37 cellular contexts compared by ENCODE assay signal in the genomic region with DNA sequence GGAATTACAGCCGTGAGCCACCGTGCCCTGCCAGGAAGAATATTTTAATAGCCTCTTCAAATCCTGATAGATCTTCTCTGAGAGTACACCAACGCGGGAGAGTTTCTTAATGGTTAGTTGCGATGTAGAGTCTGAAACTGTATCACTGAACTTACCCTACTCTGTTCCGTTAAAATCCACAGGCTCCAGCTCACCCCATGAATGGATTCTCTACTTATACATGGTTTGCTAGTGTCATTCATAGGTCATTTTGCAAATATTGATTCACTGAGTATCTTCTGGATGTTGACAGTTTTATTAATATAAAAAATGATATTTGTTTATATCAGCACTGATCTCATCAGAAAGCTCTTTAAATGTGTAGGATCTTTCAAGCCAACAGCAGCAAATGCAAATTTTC.
"Had no signal": no experiment of that assay in that cellular context is flagged by ENCODE, and none has a peak within 500 bp of the region (broad histone marks: within the 10 kb centered on the region; RNA-seq: fewer than 3 reads in every experiment).

No MANE protein-coding gene starts in this region.

- H3K4me3 ChIP-seq: ascending aorta, cardiac muscle cell, colonic mucosa had no signal

- H3K36me3 Mint-ChIP-seq: activated naive CD4-positive, alpha-beta T cell treated with anti-CD3 and anti-CD28 coated beads, Interleukin-2, amount 50 U/mL, for 24 hours had no signal

- H3K9me3 ChIP-seq: ascending aorta, colonic mucosa had no signal

- DNase-seq: activated CD4-positive, alpha-beta memory T cell treated with anti-CD3 and anti-CD28 coated beads, Interleukin-2, amount 10 ng/mL, durations not matched to agents 7 days and 5 days; activated CD4-positive, alpha-beta T cell treated with anti-CD3 and anti-CD28 coated beads for 1 hour; activated CD4-positive, alpha-beta T cell treated with anti-CD3 and anti-CD28 coated beads for 36 hours; activated CD4-positive, alpha-beta T cell treated with anti-CD3 and anti-CD28 coated beads for 48 hours; activated CD4-positive, alpha-beta T cell treated with anti-CD3 and anti-CD28 coated beads, Interleukin-2, amount 10 ng/mL, durations not matched to agents 7 days and 5 days; activated CD4-positive, alpha-beta T cell treated with anti-CD3 and anti-CD28 coated beads, Interleukin-2, amount 50 U/mL, for 48 hours; activated CD4-positive, CD25-positive, alpha-beta regulatory T cell; activated CD8-positive, alpha-beta memory T cell treated with anti-CD3 and anti-CD28 coated beads for 24 hours; activated CD8-positive, alpha-beta memory T cell treated with anti-CD3 and anti-CD28 coated beads, Interleukin-2, amount 10 ng/mL, durations not matched to agents 7 days and 5 days; activated CD8-positive, alpha-beta T cell treated with anti-CD3 and anti-CD28 coated beads, Interleukin-2, amount 10 ng/mL, durations not matched to agents 7 days and 5 days; activated effector memory CD4-positive, alpha-beta T cell treated with Interleukin-2 at 50 U/mL for 16 hours; activated gamma-delta T cell; activated naive CD4-positive, alpha-beta T cell treated with anti-CD3 and anti-CD28 coated beads, Interleukin-2, amount 10 ng/mL, durations not matched to agents 7 days and 5 days; activated naive CD4-positive, alpha-beta T cell treated with Interleukin-2 at 50 U/mL for 16 hours; activated naive CD8-positive, alpha-beta T cell treated with anti-CD3 and anti-CD28 coated beads, Interleukin-2, amount 10 ng/mL, durations not matched to agents 7 days and 5 days; activated naive CD8-positive, alpha-beta T cell treated with anti-CD3 and anti-CD28 coated beads, Interleukin-2, amount 50 U/mL, for 24 hours; activated T-cell treated with anti-CD3 and anti-CD28 coated beads, Interleukin-2, amount 50 U/mL, for 4 hours; amygdala; anterior cingulate cortex; caudate nucleus; cerebellar nuclear complex; colonic mucosa; T-helper 1 cell; T-helper 2 cell; T-helper 9 cell; WERI-Rb-1 had no signal

- H3K27ac ChIP-seq: ascending aorta, cardiac muscle cell, colonic mucosa, WERI-Rb-1 had no signal

- ATAC-seq: activated CD4-positive, alpha-beta T cell treated with anti-CD3 and anti-CD28 coated beads for 36 hours; activated CD4-positive, CD25-positive, alpha-beta regulatory T cell treated with anti-CD3 and anti-CD28 coated beads, Interleukin-2, amount 50 U/mL, for 24 hours; activated CD8-positive, alpha-beta memory T cell treated with anti-CD3 and anti-CD28 coated beads, Interleukin-2, amount 10 ng/mL, durations not matched to agents 7 days and 5 days; activated CD8-positive, alpha-beta T cell treated with anti-CD3 and anti-CD28 coated beads, Interleukin-2, amount 10 ng/mL, durations not matched to agents 7 days and 5 days; activated naive CD8-positive, alpha-beta T cell treated with anti-CD3 and anti-CD28 coated beads, Interleukin-2, amount 50 U/mL, for 24 hours; activated T-cell treated with anti-CD3 and anti-CD28 coated beads, Interleukin-2, amount 50 U/mL, for 4 hours; WTC11 had no signal

- H3K4me1 ChIP-seq: ascending aorta, colonic mucosa had no signal

- H3K27ac Mint-ChIP-seq: activated CD4-positive, alpha-beta memory T cell treated with anti-CD3 and anti-CD28 coated beads, Interleukin-2, amount 10 ng/mL, durations not matched to agents 7 days and 5 days; activated CD4-positive, alpha-beta T cell treated with anti-CD3 and anti-CD28 coated beads for 36 hours; activated CD4-positive, alpha-beta T cell treated with anti-CD3 and anti-CD28 coated beads, Interleukin-2, amount 10 ng/mL, durations not matched to agents 7 days and 5 days; activated CD8-positive, alpha-beta memory T cell treated with anti-CD3 and anti-CD28 coated beads, Interleukin-2, amount 10 ng/mL, durations not matched to agents 7 days and 5 days; activated CD8-positive, alpha-beta T cell treated with anti-CD3 and anti-CD28 coated beads, Interleukin-2, amount 10 ng/mL, durations not matched to agents 7 days and 5 days; activated naive CD4-positive, alpha-beta T cell treated with anti-CD3 and anti-CD28 coated beads, Interleukin-2, amount 10 ng/mL, durations not matched to agents 7 days and 5 days; activated naive CD4-positive, alpha-beta T cell treated with anti-CD3 and anti-CD28 coated beads, Interleukin-2, amount 50 U/mL, for 24 hours; activated naive CD8-positive, alpha-beta T cell; activated naive CD8-positive, alpha-beta T cell treated with anti-CD3 and anti-CD28 coated beads, Interleukin-2, amount 10 ng/mL, durations not matched to agents 7 days and 5 days; activated naive CD8-positive, alpha-beta T cell treated with anti-CD3 and anti-CD28 coated beads, Interleukin-2, amount 50 U/mL, for 24 hours; activated T-helper 2 cell treated with anti-CD3 and anti-CD28 coated beads, Interferon-gamma antibody, Interleukin-2, Interleukin-4, amounts not matched to agents 10 μg/mL and 5 μg/mL and 100 μg/mL, durations not matched to agents 14 hours and 24 hours and 36 hours; T-helper 1 cell treated with Interleukin-12 subunit alpha and Interleukin-12 subunit beta and Interleukin-4 antibody, amounts not matched to agents 30 μg/mL and 1 μg/mL, for 36 hours; T-helper 2 cell treated with Interferon-gamma antibody and Interleukin-4, amounts not matched to agents 5 μg/mL and 100 μg/mL, for 36 hours; WTC11 had no signal

- H3K4me3 Mint-ChIP-seq: activated CD4-positive, alpha-beta memory T cell treated with anti-CD3 and anti-CD28 coated beads, Interleukin-2, amount 10 ng/mL, durations not matched to agents 7 days and 5 days; activated CD4-positive, alpha-beta T cell treated with anti-CD3 and anti-CD28 coated beads for 36 hours; activated CD4-positive, alpha-beta T cell treated with anti-CD3 and anti-CD28 coated beads, Interleukin-2, amount 10 ng/mL, durations not matched to agents 7 days and 5 days; activated CD8-positive, alpha-beta memory T cell treated with anti-CD3 and anti-CD28 coated beads, Interleukin-2, amount 10 ng/mL, durations not matched to agents 7 days and 5 days; activated CD8-positive, alpha-beta T cell treated with anti-CD3 and anti-CD28 coated beads, Interleukin-2, amount 10 ng/mL, durations not matched to agents 7 days and 5 days; activated naive CD4-positive, alpha-beta T cell treated with anti-CD3 and anti-CD28 coated beads, Interleukin-2, amount 10 ng/mL, durations not matched to agents 7 days and 5 days; activated naive CD4-positive, alpha-beta T cell treated with anti-CD3 and anti-CD28 coated beads, Interleukin-2, amount 50 U/mL, for 24 hours; activated naive CD8-positive, alpha-beta T cell; activated naive CD8-positive, alpha-beta T cell treated with anti-CD3 and anti-CD28 coated beads, Interleukin-2, amount 10 ng/mL, durations not matched to agents 7 days and 5 days; activated naive CD8-positive, alpha-beta T cell treated with anti-CD3 and anti-CD28 coated beads, Interleukin-2, amount 50 U/mL, for 24 hours; activated T-cell treated with anti-CD3 and anti-CD28 coated beads, Interleukin-2, amount 50 U/mL, for 4 hours; brain; central memory CD8-positive, alpha-beta T cell; T-helper 1 cell treated with Interleukin-12 subunit alpha and Interleukin-12 subunit beta and Interleukin-4 antibody, amounts not matched to agents 30 μg/mL and 1 μg/mL, for 36 hours; T-helper 2 cell treated with Interferon-gamma antibody and Interleukin-4, amounts not matched to agents 5 μg/mL and 100 μg/mL, for 36 hours; WTC11 had no signal

- H3K27me3 Mint-ChIP-seq: activated CD4-positive, alpha-beta memory T cell treated with anti-CD3 and anti-CD28 coated beads, Interleukin-2, amount 10 ng/mL, durations not matched to agents 7 days and 5 days; activated CD4-positive, alpha-beta T cell treated with anti-CD3 and anti-CD28 coated beads for 36 hours; activated CD4-positive, alpha-beta T cell treated with anti-CD3 and anti-CD28 coated beads, Interleukin-2, amount 10 ng/mL, durations not matched to agents 7 days and 5 days; activated CD8-positive, alpha-beta memory T cell treated with anti-CD3 and anti-CD28 coated beads, Interleukin-2, amount 10 ng/mL, durations not matched to agents 7 days and 5 days; activated naive CD4-positive, alpha-beta T cell treated with anti-CD3 and anti-CD28 coated beads, Interleukin-2, amount 10 ng/mL, durations not matched to agents 7 days and 5 days; activated naive CD4-positive, alpha-beta T cell treated with anti-CD3 and anti-CD28 coated beads, Interleukin-2, amount 50 U/mL, for 24 hours; activated naive CD8-positive, alpha-beta T cell; activated naive CD8-positive, alpha-beta T cell treated with anti-CD3 and anti-CD28 coated beads, Interleukin-2, amount 10 ng/mL, durations not matched to agents 7 days and 5 days; activated naive CD8-positive, alpha-beta T cell treated with anti-CD3 and anti-CD28 coated beads, Interleukin-2, amount 50 U/mL, for 24 hours; brain; central memory CD8-positive, alpha-beta T cell had no signal

- H3K9me3 Mint-ChIP-seq: activated CD4-positive, alpha-beta memory T cell treated with anti-CD3 and anti-CD28 coated beads, Interleukin-2, amount 10 ng/mL, durations not matched to agents 7 days and 5 days; activated CD4-positive, alpha-beta T cell treated with anti-CD3 and anti-CD28 coated beads, Interleukin-2, amount 10 ng/mL, durations not matched to agents 7 days and 5 days; activated naive CD4-positive, alpha-beta T cell treated with anti-CD3 and anti-CD28 coated beads, Interleukin-2, amount 10 ng/mL, durations not matched to agents 7 days and 5 days; activated naive CD4-positive, alpha-beta T cell treated with anti-CD3 and anti-CD28 coated beads, Interleukin-2, amount 50 U/mL, for 24 hours; activated naive CD8-positive, alpha-beta T cell treated with anti-CD3 and anti-CD28 coated beads, Interleukin-2, amount 10 ng/mL, durations not matched to agents 7 days and 5 days; activated naive CD8-positive, alpha-beta T cell treated with anti-CD3 and anti-CD28 coated beads, Interleukin-2, amount 50 U/mL, for 24 hours; activated T-cell treated with anti-CD3 and anti-CD28 coated beads, Interleukin-2, amount 50 U/mL, for 4 hours; activated T-helper 2 cell treated with anti-CD3 and anti-CD28 coated beads, Interferon-gamma antibody, Interleukin-2, Interleukin-4, amounts not matched to agents 10 μg/mL and 5 μg/mL and 100 μg/mL, durations not matched to agents 14 hours and 24 hours and 36 hours; brain; central memory CD8-positive, alpha-beta T cell; T-helper 1 cell treated with Interleukin-12 subunit alpha and Interleukin-12 subunit beta and Interleukin-4 antibody, amounts not matched to agents 30 μg/mL and 1 μg/mL, for 36 hours; T-helper 2 cell treated with Interferon-gamma antibody and Interleukin-4, amounts not matched to agents 5 μg/mL and 100 μg/mL, for 36 hours; WTC11 had no signal

- H3K27me3 ChIP-seq: ascending aorta, cardiac muscle cell, colonic mucosa had no signal

- H3K4me1 Mint-ChIP-seq: activated CD4-positive, alpha-beta memory T cell treated with anti-CD3 and anti-CD28 coated beads, Interleukin-2, amount 10 ng/mL, durations not matched to agents 7 days and 5 days; activated CD4-positive, alpha-beta T cell treated with anti-CD3 and anti-CD28 coated beads for 36 hours; activated CD4-positive, alpha-beta T cell treated with anti-CD3 and anti-CD28 coated beads, Interleukin-2, amount 10 ng/mL, durations not matched to agents 7 days and 5 days; activated CD8-positive, alpha-beta memory T cell treated with anti-CD3 and anti-CD28 coated beads, Interleukin-2, amount 10 ng/mL, durations not matched to agents 7 days and 5 days; activated naive CD4-positive, alpha-beta T cell treated with anti-CD3 and anti-CD28 coated beads, Interleukin-2, amount 10 ng/mL, durations not matched to agents 7 days and 5 days; activated naive CD4-positive, alpha-beta T cell treated with anti-CD3 and anti-CD28 coated beads, Interleukin-2, amount 50 U/mL, for 24 hours; activated naive CD8-positive, alpha-beta T cell treated with anti-CD3 and anti-CD28 coated beads, Interleukin-2, amount 10 ng/mL, durations not matched to agents 7 days and 5 days; activated naive CD8-positive, alpha-beta T cell treated with anti-CD3 and anti-CD28 coated beads, Interleukin-2, amount 50 U/mL, for 24 hours; central memory CD8-positive, alpha-beta T cell; WTC11 had no signal
